ENCODE assay signal across 1 cellular context in genomic region chr11:134391170-134391569, GRCh38.
TF ChIP-seq lines count a peak whose summit lies in the region.

No MANE protein-coding gene starts in this region.

TF ChIP-seq in GM23338, 12 proteins besides CTCF, POLR2A, EP300 and RAD21 (continued from another document):
- no peak for TF ChIP-seq ZNF462 (CRISPR knock-in tag; IDR thresholded peaks at IDR 0.05)
- no peak for TF ChIP-seq ZNF331 (CRISPR knock-in tag; IDR thresholded peaks at IDR 0.05; ENCODE audit: low read depth)
- TF ChIP-seq REST (IDR thresholded peaks at IDR 0.05; ENCODE audit: unreplicated experiment) = no peak
- no peak for TF ChIP-seq CREB1 (CRISPR knock-in tag; IDR thresholded peaks at IDR 0.05; ENCODE audit: low read depth)
- TF ChIP-seq EZH2phosphoT487 (IDR thresholded peaks at IDR 0.05; ENCODE audit: unreplicated experiment) = no peak
- no peak for TF ChIP-seq NANOG (IDR thresholded peaks at IDR 0.05; ENCODE audit: borderline replicate concordance)
